ENCODE assay signal across 22 cellular contexts in the genomic region with DNA sequence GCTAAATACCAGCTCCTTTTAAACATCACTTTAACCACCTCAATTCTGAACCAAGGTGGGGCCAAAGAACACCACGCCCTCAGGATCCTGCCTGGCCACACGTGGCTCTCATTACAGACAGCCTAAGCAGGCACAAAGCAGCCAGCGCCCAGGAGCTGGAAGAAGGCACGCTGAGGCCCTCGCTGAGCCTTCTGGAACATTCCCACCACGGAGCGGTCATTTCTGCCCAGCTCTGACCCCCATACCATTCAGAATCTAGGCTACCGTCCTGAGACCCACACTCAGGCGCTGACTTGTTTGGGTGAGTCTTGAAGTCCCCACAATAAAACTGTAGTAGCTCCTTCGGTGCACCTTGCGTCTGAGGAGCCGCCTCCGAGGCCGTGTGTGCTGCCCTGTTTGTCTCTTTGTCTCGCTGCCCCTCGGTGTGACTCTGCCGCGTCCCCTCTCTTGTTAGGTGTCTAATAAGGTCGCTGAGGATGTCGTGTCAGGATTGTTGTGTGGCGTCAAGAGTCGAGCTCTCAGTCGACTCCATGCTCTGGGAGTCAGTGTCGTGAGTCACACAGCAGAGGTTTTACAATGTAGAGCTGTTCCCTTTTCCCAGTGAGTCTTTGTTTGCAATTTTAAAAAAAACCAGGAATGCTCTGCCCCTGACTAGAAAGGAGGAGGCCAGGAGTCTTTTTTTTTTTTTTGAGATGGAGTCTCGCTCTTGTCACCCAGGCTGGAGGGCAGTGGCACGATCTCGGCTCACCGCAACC.
DNase-seq lines count a peak whose midpoint lies in the region; ATAC-seq and TF ChIP-seq lines count a peak whose summit lies in the region.
"Had no signal": no experiment of that assay in that cellular context is flagged by ENCODE, and none has a peak within 500 bp of the region (broad histone marks: within the 10 kb centered on the region; RNA-seq: fewer than 3 reads in every experiment).

No MANE protein-coding gene starts in this region.

- no peak overlapping the region for H3K4me3 Mint-ChIP-seq in activated CD8-positive, alpha-beta T cell treated with anti-CD3 and anti-CD28 coated beads, Interleukin-2, amount 10 ng/mL, durations not matched to agents 7 days and 5 days
- H3K4me3 Mint-ChIP-seq in activated CD8-positive, alpha-beta T cell treated with anti-CD3 and anti-CD28 coated beads for 36 hours, result no peak overlapping the region
- H3K4me3 Mint-ChIP-seq in neural crest cell, result peak overlapping the region; percentile 17

- CTCF ChIA-PET in activated CD8-positive, alpha-beta T cell treated with anti-CD3 and anti-CD28 coated beads, Interleukin-2, amount 10 ng/mL, durations not matched to agents 7 days and 5 days (lab: Charles Lee), result no interaction called here
- CTCF ChIA-PET in activated CD8-positive, alpha-beta T cell treated with anti-CD3 and anti-CD28 coated beads for 36 hours (lab: Charles Lee), result no interaction called here

- intact Hi-C loops in activated CD8-positive, alpha-beta T cell treated with anti-CD3 and anti-CD28 coated beads for 36 hours (cut with micrococcal nuclease), result no loop called here

- H3K27me3 Mint-ChIP-seq in activated CD8-positive, alpha-beta T cell treated with anti-CD3 and anti-CD28 coated beads, Interleukin-2, amount 10 ng/mL, durations not matched to agents 7 days and 5 days (ENCODE audit: low read depth), result no peaks in the 10 kb centered on the region
- no peaks in the 10 kb centered on the region for H3K27me3 Mint-ChIP-seq in activated CD8-positive, alpha-beta T cell treated with anti-CD3 and anti-CD28 coated beads for 36 hours
- no peaks in the 10 kb centered on the region for H3K27me3 Mint-ChIP-seq in neural crest cell (ENCODE audit: low read depth)
- H3K27me3 Mint-ChIP-seq: CD4-positive, CD25-positive, alpha-beta regulatory T cell had no signal

- 74 to 80% methylated on average over 28 of the region's 28 CpGs for WGBS in ectodermal cell, 2 experiments

- H3K4me3 ChIP-seq in ectodermal cell (ENCODE audit: insufficient read depth, low read depth, low read length), result no peak overlapping the region
- no peak overlapping the region for H3K4me3 ChIP-seq in H7 (ENCODE audit: insufficient read depth, low read depth, low read length)

- H3K27ac ChIP-seq in ectodermal cell (ENCODE audit: insufficient read depth, low read depth, low read length, poor library complexity, severe bottlenecking), result peak overlapping the region; percentile 26
- H3K27ac ChIP-seq: 22Rv1, HL-60 had no signal

- POLR2A ChIA-PET in activated CD8-positive, alpha-beta T cell treated with anti-CD3 and anti-CD28 coated beads, Interleukin-2, amount 10 ng/mL, durations not matched to agents 7 days and 5 days (lab: Charles Lee), result no interaction called here
- POLR2A ChIA-PET in activated CD8-positive, alpha-beta T cell treated with anti-CD3 and anti-CD28 coated beads for 36 hours (lab: Charles Lee), result no interaction called here

- no peaks in the 10 kb centered on the region for H3K36me3 ChIP-seq in ectodermal cell (ENCODE audit: control insufficient read depth, insufficient read depth, low read length)
- no peaks in the 10 kb centered on the region for H3K36me3 ChIP-seq in H7 (replicated peaks; ENCODE audit: control insufficient read depth, insufficient read depth, low read length)
- H3K36me3 ChIP-seq: BE2C had no signal

- H3K9me3 Mint-ChIP-seq in activated CD8-positive, alpha-beta T cell treated with anti-CD3 and anti-CD28 coated beads, Interleukin-2, amount 10 ng/mL, durations not matched to agents 7 days and 5 days (ENCODE audit: insufficient read depth), result peaks cover 5% of the 10 kb centered on the region
- H3K9me3 Mint-ChIP-seq in activated CD8-positive, alpha-beta T cell treated with anti-CD3 and anti-CD28 coated beads for 36 hours, result peaks cover 9% of the 10 kb centered on the region
- peaks cover 4% of the 10 kb centered on the region for H3K9me3 Mint-ChIP-seq in neural crest cell

- H3K27me3 ChIP-seq in ectodermal cell (ENCODE audit: control insufficient read depth, insufficient read depth, low read length, poor library complexity, severe bottlenecking) (no peaks in the 10 kb centered on the region), H7 (ENCODE audit: control insufficient read depth, insufficient read depth, low read length) (no peaks in the 10 kb centered on the region)
- H3K27me3 ChIP-seq: BE2C had no signal

- H3K4me1 Mint-ChIP-seq in activated CD8-positive, alpha-beta T cell treated with anti-CD3 and anti-CD28 coated beads, Interleukin-2, amount 10 ng/mL, durations not matched to agents 7 days and 5 days (ENCODE audit: low read depth), result no peaks in the 10 kb centered on the region
- H3K4me1 Mint-ChIP-seq in activated CD8-positive, alpha-beta T cell treated with anti-CD3 and anti-CD28 coated beads for 36 hours (ENCODE audit: low read depth), result no peaks in the 10 kb centered on the region
- H3K4me1 Mint-ChIP-seq in neural crest cell, result peaks cover 38% of the 10 kb centered on the region
- H3K4me1 Mint-ChIP-seq: CD4-positive, CD25-positive, alpha-beta regulatory T cell had no signal

- no peak for DNase-seq in activated CD8-positive, alpha-beta T cell treated with anti-CD3 and anti-CD28 coated beads, Interleukin-2, amount 10 ng/mL, durations not matched to agents 7 days and 5 days
- DNase-seq in activated CD8-positive, alpha-beta T cell treated with anti-CD3 and anti-CD28 coated beads for 36 hours, result no peak
- DNase-seq in neural crest cell (ENCODE audit: low read depth, low spot score) (no peak), H7 (no peak), cerebellar cortex (ENCODE audit: low spot score) (no peak), amniotic stem cell (lab: John Stamatoyannopoulos, UW) (no peak)
- DNase-seq in effector CD4-positive, alpha-beta T cell, result no peak
- DNase-seq: BE2C; CD4-positive, CD25-positive, alpha-beta regulatory T cell; COR-L47; DMS 273 treated with DMSO at 0.1 percent for 48 hours; DND-41; NCI-H1417; NCI-H187; NCI-H2107; NCI-H510A treated with DMSO at 0.1 percent for 48 hours; NCI-H774; SHP77 treated with DMSO at 0.1 percent for 48 hours had no signal

- no peaks in the 10 kb centered on the region for H3K9me3 ChIP-seq in ectodermal cell (ENCODE audit: control insufficient read depth, low read length)

- H3K4me1 ChIP-seq in ectodermal cell (ENCODE audit: control insufficient read depth, insufficient read depth, low read length), result peaks cover 18% of the 10 kb centered on the region
- H3K4me1 ChIP-seq: BE2C had no signal

- TF ChIP-seq CTCF in activated CD8-positive, alpha-beta T cell treated with anti-CD3 and anti-CD28 coated beads for 36 hours (IDR thresholded peaks at IDR 0.05), result no peak
- no peak for TF ChIP-seq CTCF in neural crest cell (conservative IDR thresholded peaks at IDR 0.05)

- no peaks in the 10 kb centered on the region for H3K36me3 Mint-ChIP-seq in activated CD8-positive, alpha-beta T cell treated with anti-CD3 and anti-CD28 coated beads, Interleukin-2, amount 10 ng/mL, durations not matched to agents 7 days and 5 days (ENCODE audit: low read depth)
- H3K36me3 Mint-ChIP-seq in activated CD8-positive, alpha-beta T cell treated with anti-CD3 and anti-CD28 coated beads for 36 hours (ENCODE audit: low read depth), result no peaks in the 10 kb centered on the region
- H3K36me3 Mint-ChIP-seq in neural crest cell (ENCODE audit: low read depth), result no peaks in the 10 kb centered on the region
- H3K36me3 Mint-ChIP-seq: CD4-positive, CD25-positive, alpha-beta regulatory T cell had no signal

- no peak for ATAC-seq in activated CD8-positive, alpha-beta T cell treated with anti-CD3 and anti-CD28 coated beads, Interleukin-2, amount 10 ng/mL, durations not matched to agents 7 days and 5 days
- ATAC-seq in activated CD8-positive, alpha-beta T cell treated with anti-CD3 and anti-CD28 coated beads for 36 hours, result no peak
- ATAC-seq: HCT116 had no signal

- peak overlapping the region; percentile 29 for H3K27ac Mint-ChIP-seq in activated CD8-positive, alpha-beta T cell treated with anti-CD3 and anti-CD28 coated beads, Interleukin-2, amount 10 ng/mL, durations not matched to agents 7 days and 5 days
- H3K27ac Mint-ChIP-seq in activated CD8-positive, alpha-beta T cell treated with anti-CD3 and anti-CD28 coated beads for 36 hours, result no peak overlapping the region
- peak overlapping the region; percentile 95 for H3K27ac Mint-ChIP-seq in neural crest cell (ENCODE audit: unreplicated experiment)
- H3K27ac Mint-ChIP-seq: CD4-positive, CD25-positive, alpha-beta regulatory T cell had no signal
